In genomic region chr12:52525661-52526499, GRCh38 we compare ENCODE assay signal across 31 cellular contexts. TPM values are rescaled to one million over a fixed set of nuclear protein-coding genes. Genes with fewer than 3 reads are reported as not detected.
DNase-seq lines count a peak whose midpoint lies in the region; ATAC-seq, FAIRE-seq and TF ChIP-seq lines count a peak whose summit lies in the region.
"Had no signal": no experiment of that assay in that cellular context is flagged by ENCODE, and none has a peak within 500 bp of the region (broad histone marks: within the 10 kb centered on the region; RNA-seq: fewer than 3 reads in every experiment).

No MANE protein-coding gene starts in this region.

- no peak overlapping the region for H3K27ac ChIP-seq in H1 (ENCODE audit: low read depth, low read length)
- H3K27ac ChIP-seq: neural progenitor cell, psoas muscle had no signal

- H3K27me3 ChIP-seq in H1 (replicated peaks in 1 of 4; ENCODE audit: control insufficient read depth in 3 of 4, extremely low read depth in 1 of 4, insufficient read depth in 3 of 4, low read length in 3 of 4), result no peaks in the 10 kb centered on the region; a peak in 1 of 7 replicates
- H3K27me3 ChIP-seq: neural progenitor cell had no signal

- POLR2A ChIA-PET in activated B cell treated with CpG ODN at 0.5 μM for 24 hours (lab: Charles Lee), result no interaction called here
- POLR2A ChIA-PET in H1 (lab: Charles Lee; ENCODE audit: partially characterized antibody), result no interaction called here
- POLR2A ChIA-PET in activated CD4-positive, alpha-beta T cell treated with anti-CD3 and anti-CD28 coated beads, Interleukin-2, amount 10 ng/mL, durations not matched to agents 7 days and 5 days (lab: Charles Lee), result no interaction called here

- no peak for TF ChIP-seq POLR2A in H1 (IDR thresholded peaks at IDR 0.05; ENCODE audit: control extremely low read depth in 1 of 2, low read depth in 2 of 2, low read length in 2 of 2)

- no peaks in the 10 kb centered on the region for H4K20me1 ChIP-seq in H1 (replicated peaks in 1 of 2; ENCODE audit: control insufficient read depth in 1 of 2, insufficient read depth in 2 of 2, low read length in 2 of 2)

- DNase-seq in CD14-positive monocyte (ENCODE audit: low spot score) (peak; percentile 29), activated B cell treated with CpG ODN at 0.5 μM for 24 hours (peak; percentile 9), H1 (ENCODE audit: low read depth in 1 of 2, low spot score in 2 of 2) (peak in 1 of 2 experiments; percentile 17), dermis blood vessel endothelial cell (no peak)
- DNase-seq in natural killer cell treated with Interleukin-12 subunit alpha and Interleukin-12 subunit beta and Interleukin-15 and Interleukin-18, amount 100 ng/mL, for 72 hours (ENCODE audit: low spot score), result peak; percentile 31
- no peak for DNase-seq in activated CD4-positive, alpha-beta T cell treated with anti-CD3 and anti-CD28 coated beads, Interleukin-2, amount 10 ng/mL, durations not matched to agents 7 days and 5 days
- no peak for DNase-seq in activated CD4-positive, alpha-beta T cell treated with anti-CD3 and anti-CD28 coated beads, Interleukin-2, amount 50 U/mL, for 1 hour
- DNase-seq: ACHN; C1 segment of cervical spinal cord; Calu3; HFFc6; Kasumi-1; NCI-H1092; NCI-H2081 treated with DMSO at 0.1 percent for 48 hours; NCI-H510A; NK-92 treated with Interleukin-12 subunit alpha and Interleukin-12 subunit beta, amount 100 ng/mL, for 24 hours; psoas muscle; SK-N-SH; stimulated activated CD4-positive, alpha-beta T cell treated with anti-CD3 and anti-CD28 coated beads, Interleukin-1b, Interleukin-23, amount 100 ng/mL, for 48 hours had no signal

- H3K4me1 Mint-ChIP-seq in CD14-positive monocyte, result no peaks in the 10 kb centered on the region
- H3K4me1 Mint-ChIP-seq in activated B cell treated with CpG ODN at 0.5 μM for 24 hours, result no peaks in the 10 kb centered on the region
- H3K4me1 Mint-ChIP-seq in natural killer cell treated with Interleukin-12 subunit alpha and Interleukin-12 subunit beta and Interleukin-15 and Interleukin-18, amount 100 ng/mL, for 72 hours (ENCODE audit: low read depth in 2 of 2), result peaks cover 12 to 33% of the 10 kb centered on the region in 2 donors
- H3K4me1 Mint-ChIP-seq in activated CD4-positive, alpha-beta T cell treated with anti-CD3 and anti-CD28 coated beads, Interleukin-2, amount 10 ng/mL, durations not matched to agents 7 days and 5 days, result peaks cover 7% of the 10 kb centered on the region

- H3K9me3 Mint-ChIP-seq in CD14-positive monocyte (no peaks in the 10 kb centered on the region), activated B cell treated with CpG ODN at 0.5 μM for 24 hours (no peaks in the 10 kb centered on the region)
- H3K9me3 Mint-ChIP-seq in natural killer cell treated with Interleukin-12 subunit alpha and Interleukin-12 subunit beta and Interleukin-15 and Interleukin-18, amount 100 ng/mL, for 72 hours, result no peaks in the 10 kb centered on the region
- no peaks in the 10 kb centered on the region for H3K9me3 Mint-ChIP-seq in activated CD4-positive, alpha-beta T cell treated with anti-CD3 and anti-CD28 coated beads, Interleukin-2, amount 10 ng/mL, durations not matched to agents 7 days and 5 days
- H3K9me3 Mint-ChIP-seq: activated naive CD4-positive, alpha-beta T cell treated with anti-CD3 and anti-CD28 coated beads, Interleukin-2, amount 50 U/mL, for 72 hours; activated T-helper 1 cell treated with anti-CD3 and anti-CD28 coated beads, Interleukin-12 subunit alpha, Interleukin-12 subunit beta, Interleukin-2, Interleukin-4 antibody, amounts not matched to agents 30 ng/mL and 10 ng/mL and 1 ng/mL, durations not matched to agents 14 hours and 24 hours and 36 hours; HFFc6; neural progenitor cell; stimulated activated effector memory CD8-positive, alpha-beta T cell treated with anti-CD3 and anti-CD28 coated beads, Interleukin-12 subunit alpha, Interleukin-12 subunit beta, amount 100 ng/mL, for 72 hours had no signal

- no peak overlapping the region for H2BK5ac ChIP-seq in H1 (ENCODE audit: low read depth, low read length)

- H3K14ac ChIP-seq in H1 (ENCODE audit: insufficient read length), result no peak overlapping the region

- no peak overlapping the region for H2BK12ac ChIP-seq in H1 (ENCODE audit: low read depth, low read length)

- H3K27ac Mint-ChIP-seq in CD14-positive monocyte, result no peak overlapping the region
- no peak overlapping the region for H3K27ac Mint-ChIP-seq in activated B cell treated with CpG ODN at 0.5 μM for 24 hours
- H3K27ac Mint-ChIP-seq in natural killer cell treated with Interleukin-12 subunit alpha and Interleukin-12 subunit beta and Interleukin-15 and Interleukin-18, amount 100 ng/mL, for 72 hours, result peak overlapping the region in 1 of 2 donors; percentile 64
- H3K27ac Mint-ChIP-seq in activated CD4-positive, alpha-beta T cell treated with anti-CD3 and anti-CD28 coated beads, Interleukin-2, amount 10 ng/mL, durations not matched to agents 7 days and 5 days, result no peak overlapping the region
- H3K27ac Mint-ChIP-seq: activated T-helper 1 cell treated with anti-CD3 and anti-CD28 coated beads, Interleukin-12 subunit alpha, Interleukin-12 subunit beta, Interleukin-2, Interleukin-4 antibody, amounts not matched to agents 30 ng/mL and 10 ng/mL and 1 ng/mL, durations not matched to agents 14 hours and 24 hours and 36 hours; HFFc6; neural progenitor cell; stimulated activated effector memory CD8-positive, alpha-beta T cell treated with anti-CD3 and anti-CD28 coated beads, Interleukin-12 subunit alpha, Interleukin-12 subunit beta, amount 100 ng/mL, for 72 hours had no signal

- no peak overlapping the region for H4K91ac ChIP-seq in H1 (replicated peaks; ENCODE audit: insufficient read length, low read length)

- no peaks in the 10 kb centered on the region for H3K9me3 ChIP-seq in H1 (ENCODE audit: insufficient read depth in 2 of 2, low read depth in 1 of 2, low read length in 1 of 2)
- H3K9me3 ChIP-seq: psoas muscle, SK-N-SH had no signal

- FAIRE-seq in H1 (lab: Jason Lieb, UNC), result no peak
- FAIRE-seq: astrocyte, endometrium, GM19239 had no signal

- no peak overlapping the region for H3K4ac ChIP-seq in H1 (replicated peaks; ENCODE audit: insufficient read length, low read depth, low read length)

- TF ChIP-seq RAD21 in H1 (IDR thresholded peaks at IDR 0.05 in 1 of 2, conservative IDR thresholded peaks at IDR 0.05 in 1 of 2; ENCODE audit: low read depth in 2 of 2, low read length in 2 of 2), result no peak

- ATAC-seq in activated B cell treated with CpG ODN at 0.5 μM for 24 hours (ENCODE audit: low read depth) (no peak), esophagus mucosa (no peak)
- no peak for ATAC-seq in natural killer cell treated with Interleukin-12 subunit alpha and Interleukin-12 subunit beta and Interleukin-15 and Interleukin-18, amount 100 ng/mL, for 72 hours
- ATAC-seq: activated naive CD4-positive, alpha-beta T cell treated with anti-CD3 and anti-CD28 coated beads, Interleukin-2, amount 50 U/mL, for 72 hours; psoas muscle had no signal

- H3K27me3 Mint-ChIP-seq in CD14-positive monocyte (ENCODE audit: low read depth in 3 of 3) (peaks cover 0 to 6% (median 6%) of the 10 kb centered on the region in 3 donors), activated B cell treated with CpG ODN at 0.5 μM for 24 hours (peaks cover 2% of the 10 kb centered on the region)
- H3K27me3 Mint-ChIP-seq in natural killer cell treated with Interleukin-12 subunit alpha and Interleukin-12 subunit beta and Interleukin-15 and Interleukin-18, amount 100 ng/mL, for 72 hours, result peaks cover 0 to 2% of the 10 kb centered on the region in 2 donors
- no peaks in the 10 kb centered on the region for H3K27me3 Mint-ChIP-seq in activated CD4-positive, alpha-beta T cell treated with anti-CD3 and anti-CD28 coated beads, Interleukin-2, amount 10 ng/mL, durations not matched to agents 7 days and 5 days

- no peaks in the 10 kb centered on the region for H3K79me2 ChIP-seq in H1 (ENCODE audit: control insufficient read depth in 1 of 2, insufficient read depth in 2 of 2, low read length in 2 of 2)

- no peak overlapping the region for H4K5ac ChIP-seq in H1 (ENCODE audit: insufficient read length, low read depth, low read length)

- intact Hi-C loops in CD14-positive monocyte (cut with micrococcal nuclease) (no loop called here), activated B cell treated with CpG ODN at 0.5 μM for 24 hours (cut with micrococcal nuclease) (no loop called here)

- no peaks in the 10 kb centered on the region for H3K23me2 ChIP-seq in H1 (ENCODE audit: low read depth, low read length)

- CTCF ChIA-PET in activated B cell treated with CpG ODN at 0.5 μM for 24 hours (lab: Charles Lee) (no interaction called here), H1 (lab: Charles Lee; ENCODE audit: partially characterized antibody) (interaction anchor here (1.0 to 1.2 kb wide), 3 partner anchors 14 to 135 kb away, joined by 3 read pairs; no protein-coding TSS in a partner anchor)
- CTCF ChIA-PET in activated CD4-positive, alpha-beta T cell treated with anti-CD3 and anti-CD28 coated beads, Interleukin-2, amount 10 ng/mL, durations not matched to agents 7 days and 5 days (lab: Charles Lee), result no interaction called here

- H3K36me3 ChIP-seq in H1 (ENCODE audit: control insufficient read depth in 2 of 4, insufficient read depth in 4 of 4, low read length in 3 of 4), result no peaks in the 10 kb centered on the region
- H3K36me3 ChIP-seq: neural progenitor cell had no signal

- no peak overlapping the region for H3K9ac ChIP-seq in H1 (replicated peaks in 1 of 4; ENCODE audit: extremely low read depth in 1 of 4, low read depth in 3 of 4, low read length in 3 of 4)
- H3K9ac ChIP-seq: neural progenitor cell, SK-N-SH had no signal

- WGBS in H1 (ENCODE audit: extremely low coverage in 1 of 2, insufficient coverage in 1 of 2, insufficient read length in 1 of 2, insufficient replicate concordance in 2 of 2, low coverage in 1 of 2, low lambda C conversion rate in 2 of 2, missing lambda C conversion rate in 1 of 2), 2 experiments, result 84% methylated on average over 13 of the region's 13 CpGs; no CpG with 5 or more reads in 1 of the 2 experiments

- H3K79me1 ChIP-seq in H1 (ENCODE audit: low read depth, low read length), result no peaks in the 10 kb centered on the region

- no peak for TF ChIP-seq CTCF in CD14-positive monocyte (IDR thresholded peaks at IDR 0.05)
- no peak for TF ChIP-seq CTCF in activated B cell treated with CpG ODN at 0.5 μM for 24 hours (IDR thresholded peaks at IDR 0.05)
- TF ChIP-seq CTCF in H1 (IDR thresholded peaks at IDR 0.05; ENCODE audit: control extremely low read depth in 1 of 3, insufficient read depth in 1 of 3, low read depth in 1 of 3, low read length in 3 of 3), result no peak

- no peak overlapping the region for H3K18ac ChIP-seq in H1 (ENCODE audit: extremely low read depth, low read length)

- H3K4me3 ChIP-seq in H1 (ENCODE audit: extremely low read depth in 1 of 4, insufficient read depth in 2 of 4, low read depth in 3 of 4, low read length in 4 of 4), result no peak overlapping the region
- H3K4me3 ChIP-seq: neural progenitor cell, psoas muscle had no signal

- peak overlapping the region; percentile 16; the same call in 1 of the 2 replicates for H4K8ac ChIP-seq in H1 (ENCODE audit: extremely low read depth, insufficient read depth, low read length)

- no peak overlapping the region for H2BK15ac ChIP-seq in H1 (ENCODE audit: low read length)

- H2BK20ac ChIP-seq in H1 (ENCODE audit: low read length), result no peak overlapping the region

- H2AFZ ChIP-seq in H1 (ENCODE audit: low read length), result no peak overlapping the region
- H2AFZ ChIP-seq: neural progenitor cell had no signal

- H3K4me3 Mint-ChIP-seq in CD14-positive monocyte, result no peak overlapping the region
- H3K4me3 Mint-ChIP-seq in activated B cell treated with CpG ODN at 0.5 μM for 24 hours, result no peak overlapping the region
- no peak overlapping the region for H3K4me3 Mint-ChIP-seq in natural killer cell treated with Interleukin-12 subunit alpha and Interleukin-12 subunit beta and Interleukin-15 and Interleukin-18, amount 100 ng/mL, for 72 hours
- H3K4me3 Mint-ChIP-seq in activated CD4-positive, alpha-beta T cell treated with anti-CD3 and anti-CD28 coated beads, Interleukin-2, amount 10 ng/mL, durations not matched to agents 7 days and 5 days, result no peak overlapping the region
- H3K4me3 Mint-ChIP-seq: activated T-helper 1 cell treated with anti-CD3 and anti-CD28 coated beads, Interleukin-12 subunit alpha, Interleukin-12 subunit beta, Interleukin-2, Interleukin-4 antibody, amounts not matched to agents 30 ng/mL and 10 ng/mL and 1 ng/mL, durations not matched to agents 14 hours and 24 hours and 36 hours; HFFc6; neural progenitor cell; stimulated activated effector memory CD8-positive, alpha-beta T cell treated with anti-CD3 and anti-CD28 coated beads, Interleukin-12 subunit alpha, Interleukin-12 subunit beta, amount 100 ng/mL, for 72 hours had no signal

- peaks cover 0 to 1% (median 0%) of the 10 kb centered on the region in 4 experiments; a peak in 1 of 7 replicates for H3K4me1 ChIP-seq in H1 (replicated peaks in 1 of 4; ENCODE audit: control insufficient read depth in 3 of 4, insufficient read depth in 4 of 4, low read length in 3 of 4)
- H3K4me1 ChIP-seq: neural progenitor cell, psoas muscle had no signal

- H3K36me3 Mint-ChIP-seq in CD14-positive monocyte, result no peaks in the 10 kb centered on the region
- no peaks in the 10 kb centered on the region for H3K36me3 Mint-ChIP-seq in activated B cell treated with CpG ODN at 0.5 μM for 24 hours (ENCODE audit: low read depth)
- H3K36me3 Mint-ChIP-seq in natural killer cell treated with Interleukin-12 subunit alpha and Interleukin-12 subunit beta and Interleukin-15 and Interleukin-18, amount 100 ng/mL, for 72 hours, result no peaks in the 10 kb centered on the region
- no peaks in the 10 kb centered on the region for H3K36me3 Mint-ChIP-seq in activated CD4-positive, alpha-beta T cell treated with anti-CD3 and anti-CD28 coated beads, Interleukin-2, amount 10 ng/mL, durations not matched to agents 7 days and 5 days (ENCODE audit: low read depth)
- H3K36me3 Mint-ChIP-seq: activated naive CD4-positive, alpha-beta T cell treated with anti-CD3 and anti-CD28 coated beads, Interleukin-2, amount 50 U/mL, for 72 hours; neural progenitor cell; stimulated activated effector memory CD8-positive, alpha-beta T cell treated with anti-CD3 and anti-CD28 coated beads, Interleukin-12 subunit alpha, Interleukin-12 subunit beta, amount 100 ng/mL, for 72 hours had no signal

- H3K23ac ChIP-seq in H1 (ENCODE audit: insufficient read length), result no peak overlapping the region

- H3K4me2 ChIP-seq in H1 (ENCODE audit: insufficient read depth in 1 of 2, low read depth in 2 of 2, low read length in 2 of 2), result no peak overlapping the region
- H3K4me2 ChIP-seq: neural progenitor cell, SK-N-SH had no signal

- no peak overlapping the region for H2BK120ac ChIP-seq in H1 (replicated peaks; ENCODE audit: low read depth, low read length)

- H3K56ac ChIP-seq in H1 (replicated peaks; ENCODE audit: insufficient read length, low read depth, low read length), result no peak overlapping the region

- TF ChIP-seq EP300 in H1 (IDR thresholded peaks at IDR 0.05; ENCODE audit: borderline replicate concordance in 1 of 2, low read depth in 2 of 2, low read length in 2 of 2), result no peak

- no peak overlapping the region for H2AK5ac ChIP-seq in H1 (ENCODE audit: low read depth, low read length)

RNA-seq across cellular contexts. Expression of gene KRT5, which starts 5.7 kb away (rescaled TPM):
- polyA plus RNA-seq in CD14-positive monocyte, result not detected
- total RNA-seq in activated B cell treated with CpG ODN at 0.5 μM for 24 hours, result not detected in 2 replicates
- total RNA-seq in H1 (2021; fragmentation: NEBNext Ultra II Directional; extraction: Animal tissue kit (Norgen Biotek cat#: 25700)), result not detected in 2 replicates
- 0.18 and 0.33 TPM in 2 replicates for polyA plus RNA-seq in H1 (2011; rRNA removed)
- not detected for polyA plus RNA-seq in H1 (2011; cell fraction: cytosol; rRNA removed)
- polyA plus RNA-seq in H1 (2011; cell fraction: nucleus; rRNA removed), result not detected
- polyA plus RNA-seq in H1 (2012, experiment 1 of 2), result not detected in 4 replicates
- not detected for polyA plus RNA-seq in H1 (2012, experiment 2 of 2)
- not detected for polyA plus RNA-seq in H1 (2013, experiment 1 of 2)
- polyA plus RNA-seq in H1 (2013, experiment 2 of 2), result not detected
- 0.22 and 0.66 TPM in 2 replicates for polyA minus RNA-seq in H1 (2011; rRNA and poly(A)+ RNA removed)
- not detected for polyA minus RNA-seq in H1 (2011; cell fraction: cytosol; rRNA and poly(A)+ RNA removed)
- polyA minus RNA-seq in H1 (2011; cell fraction: nucleus; rRNA and poly(A)+ RNA removed), result not detected
- not detected for total RNA-seq in natural killer cell treated with Interleukin-12 subunit alpha and Interleukin-12 subunit beta and Interleukin-15 and Interleukin-18, amount 100 ng/mL, for 72 hours
- total RNA-seq in dermis blood vessel endothelial cell, result 0.42 and 2.7 TPM in 2 replicates
- 11,855 TPM for total RNA-seq in esophagus mucosa
- not detected for total RNA-seq in activated CD4-positive, alpha-beta T cell treated with anti-CD3 and anti-CD28 coated beads, Interleukin-2, amount 10 ng/mL, durations not matched to agents 7 days and 5 days
- total RNA-seq: activated naive CD4-positive, alpha-beta T cell treated with anti-CD3 and anti-CD28 coated beads, Interleukin-2, amount 50 U/mL, for 72 hours; activated T-helper 1 cell treated with anti-CD3 and anti-CD28 coated beads, Interleukin-12 subunit alpha, Interleukin-12 subunit beta, Interleukin-2, Interleukin-4 antibody, amounts not matched to agents 30 ng/mL and 10 ng/mL and 1 ng/mL, durations not matched to agents 14 hours and 24 hours and 36 hours; Daoy; HFFc6; liver had no signal
- polyA plus RNA-seq: SK-N-SH had no signal

RNA-seq across cellular contexts. Expression of gene KRT71, which starts 27.1 kb away (rescaled TPM):
- polyA plus RNA-seq in CD14-positive monocyte (not detected), H1 (2011; rRNA removed) (not detected in 2 replicates)
- total RNA-seq in activated B cell treated with CpG ODN at 0.5 μM for 24 hours (not detected in 2 replicates), dermis blood vessel endothelial cell (not detected in 2 replicates), esophagus mucosa (not detected)
- not detected in 2 replicates for total RNA-seq in H1 (2021; fragmentation: NEBNext Ultra II Directional; extraction: Animal tissue kit (Norgen Biotek cat#: 25700))
- polyA plus RNA-seq in H1 (2011; cell fraction: cytosol; rRNA removed), result not detected
- not detected for polyA plus RNA-seq in H1 (2011; cell fraction: nucleus; rRNA removed)
- not detected in 4 replicates for polyA plus RNA-seq in H1 (2012, experiment 1 of 2)
- not detected for polyA plus RNA-seq in H1 (2012, experiment 2 of 2)
- not detected for polyA plus RNA-seq in H1 (2013, experiment 1 of 2)
- not detected for polyA plus RNA-seq in H1 (2013, experiment 2 of 2)
- polyA minus RNA-seq in H1 (2011; rRNA and poly(A)+ RNA removed), result not detected in 2 replicates
- polyA minus RNA-seq in H1 (2011; cell fraction: cytosol; rRNA and poly(A)+ RNA removed), result not detected
- not detected for polyA minus RNA-seq in H1 (2011; cell fraction: nucleus; rRNA and poly(A)+ RNA removed)
- total RNA-seq in natural killer cell treated with Interleukin-12 subunit alpha and Interleukin-12 subunit beta and Interleukin-15 and Interleukin-18, amount 100 ng/mL, for 72 hours, result not detected
- total RNA-seq in activated CD4-positive, alpha-beta T cell treated with anti-CD3 and anti-CD28 coated beads, Interleukin-2, amount 10 ng/mL, durations not matched to agents 7 days and 5 days, result not detected
- total RNA-seq: activated naive CD4-positive, alpha-beta T cell treated with anti-CD3 and anti-CD28 coated beads, Interleukin-2, amount 50 U/mL, for 72 hours; activated T-helper 1 cell treated with anti-CD3 and anti-CD28 coated beads, Interleukin-12 subunit alpha, Interleukin-12 subunit beta, Interleukin-2, Interleukin-4 antibody, amounts not matched to agents 30 ng/mL and 10 ng/mL and 1 ng/mL, durations not matched to agents 14 hours and 24 hours and 36 hours; astrocyte; Calu3; Daoy; HFFc6; liver; mononuclear cell; psoas muscle; skeletal muscle tissue had no signal
- polyA plus RNA-seq: liver, psoas muscle, SK-N-SH had no signal

RNA-seq across cellular contexts. Expression of gene KRT6A, which starts 32.8 kb away (rescaled TPM):
- polyA plus RNA-seq in CD14-positive monocyte (not detected), H1 (2011; rRNA removed) (0.08 and 0.11 TPM in 2 replicates)
- total RNA-seq in activated B cell treated with CpG ODN at 0.5 μM for 24 hours (not detected in 2 replicates), dermis blood vessel endothelial cell (0.47 and 1.9 TPM in 2 replicates), esophagus mucosa (18,870 TPM)
- not detected in 2 replicates for total RNA-seq in H1 (2021; fragmentation: NEBNext Ultra II Directional; extraction: Animal tissue kit (Norgen Biotek cat#: 25700))
- polyA plus RNA-seq in H1 (2011; cell fraction: cytosol; rRNA removed), result not detected
- polyA plus RNA-seq in H1 (2011; cell fraction: nucleus; rRNA removed), result not detected
- polyA plus RNA-seq in H1 (2012, experiment 1 of 2), result not detected in 4 replicates
- polyA plus RNA-seq in H1 (2012, experiment 2 of 2), result not detected
- polyA plus RNA-seq in H1 (2013, experiment 1 of 2), result not detected
- not detected for polyA plus RNA-seq in H1 (2013, experiment 2 of 2)
- 0.22 and 3.6 TPM in 2 replicates for polyA minus RNA-seq in H1 (2011; rRNA and poly(A)+ RNA removed)
- not detected for polyA minus RNA-seq in H1 (2011; cell fraction: cytosol; rRNA and poly(A)+ RNA removed)
- polyA minus RNA-seq in H1 (2011; cell fraction: nucleus; rRNA and poly(A)+ RNA removed), result not detected
- not detected for total RNA-seq in natural killer cell treated with Interleukin-12 subunit alpha and Interleukin-12 subunit beta and Interleukin-15 and Interleukin-18, amount 100 ng/mL, for 72 hours
- total RNA-seq in activated CD4-positive, alpha-beta T cell treated with anti-CD3 and anti-CD28 coated beads, Interleukin-2, amount 10 ng/mL, durations not matched to agents 7 days and 5 days, result not detected
- total RNA-seq: activated naive CD4-positive, alpha-beta T cell treated with anti-CD3 and anti-CD28 coated beads, Interleukin-2, amount 50 U/mL, for 72 hours; activated T-helper 1 cell treated with anti-CD3 and anti-CD28 coated beads, Interleukin-12 subunit alpha, Interleukin-12 subunit beta, Interleukin-2, Interleukin-4 antibody, amounts not matched to agents 30 ng/mL and 10 ng/mL and 1 ng/mL, durations not matched to agents 14 hours and 24 hours and 36 hours; Daoy; HFFc6; mononuclear cell had no signal
- polyA plus RNA-seq: SK-N-SH had no signal

RNA-seq across cellular contexts. Expression of gene KRT74, which starts 47.8 kb away (rescaled TPM):
- not detected for polyA plus RNA-seq in CD14-positive monocyte
- total RNA-seq in activated B cell treated with CpG ODN at 0.5 μM for 24 hours, result not detected in 2 replicates
- total RNA-seq in H1 (2021; fragmentation: NEBNext Ultra II Directional; extraction: Animal tissue kit (Norgen Biotek cat#: 25700)), result not detected in 2 replicates
- not detected in 2 replicates for polyA plus RNA-seq in H1 (2011; rRNA removed)
- polyA plus RNA-seq in H1 (2011; cell fraction: cytosol; rRNA removed), result not detected
- polyA plus RNA-seq in H1 (2011; cell fraction: nucleus; rRNA removed), result not detected
- polyA plus RNA-seq in H1 (2012, experiment 1 of 2), result not detected in 4 replicates
- not detected for polyA plus RNA-seq in H1 (2012, experiment 2 of 2)
- polyA plus RNA-seq in H1 (2013, experiment 1 of 2), result not detected
- polyA plus RNA-seq in H1 (2013, experiment 2 of 2), result not detected
- polyA minus RNA-seq in H1 (2011; rRNA and poly(A)+ RNA removed), result not detected in 2 replicates
- not detected for polyA minus RNA-seq in H1 (2011; cell fraction: cytosol; rRNA and poly(A)+ RNA removed)
- not detected for polyA minus RNA-seq in H1 (2011; cell fraction: nucleus; rRNA and poly(A)+ RNA removed)
- not detected for total RNA-seq in natural killer cell treated with Interleukin-12 subunit alpha and Interleukin-12 subunit beta and Interleukin-15 and Interleukin-18, amount 100 ng/mL, for 72 hours
- total RNA-seq in dermis blood vessel endothelial cell, result not detected in 2 replicates
- 0.12 TPM for total RNA-seq in esophagus mucosa
- total RNA-seq in activated CD4-positive, alpha-beta T cell treated with anti-CD3 and anti-CD28 coated beads, Interleukin-2, amount 10 ng/mL, durations not matched to agents 7 days and 5 days, result under 1 TPM; 0.15 TPM
- total RNA-seq: activated naive CD4-positive, alpha-beta T cell treated with anti-CD3 and anti-CD28 coated beads, Interleukin-2, amount 50 U/mL, for 72 hours; activated T-helper 1 cell treated with anti-CD3 and anti-CD28 coated beads, Interleukin-12 subunit alpha, Interleukin-12 subunit beta, Interleukin-2, Interleukin-4 antibody, amounts not matched to agents 30 ng/mL and 10 ng/mL and 1 ng/mL, durations not matched to agents 14 hours and 24 hours and 36 hours; astrocyte; Calu3; Daoy; HFFc6; liver; psoas muscle; skeletal muscle tissue had no signal
- polyA plus RNA-seq: liver, psoas muscle, SK-N-SH had no signal

RNA-seq across cellular contexts. Expression of gene KRT6C, which starts 52.3 kb away (rescaled TPM):
- polyA plus RNA-seq in CD14-positive monocyte, result not detected
- not detected in 2 replicates for total RNA-seq in activated B cell treated with CpG ODN at 0.5 μM for 24 hours
- total RNA-seq in H1 (2021; fragmentation: NEBNext Ultra II Directional; extraction: Animal tissue kit (Norgen Biotek cat#: 25700)), result not detected in 2 replicates
- not detected in 2 replicates for polyA plus RNA-seq in H1 (2011; rRNA removed)
- polyA plus RNA-seq in H1 (2011; cell fraction: cytosol; rRNA removed), result not detected
- not detected for polyA plus RNA-seq in H1 (2011; cell fraction: nucleus; rRNA removed)
- not detected in 4 replicates for polyA plus RNA-seq in H1 (2012, experiment 1 of 2)
- polyA plus RNA-seq in H1 (2012, experiment 2 of 2), result not detected
- polyA plus RNA-seq in H1 (2013, experiment 1 of 2), result not detected
- polyA plus RNA-seq in H1 (2013, experiment 2 of 2), result not detected
- polyA minus RNA-seq in H1 (2011; rRNA and poly(A)+ RNA removed), result not detected in 2 replicates
- not detected for polyA minus RNA-seq in H1 (2011; cell fraction: cytosol; rRNA and poly(A)+ RNA removed)
- polyA minus RNA-seq in H1 (2011; cell fraction: nucleus; rRNA and poly(A)+ RNA removed), result not detected
- total RNA-seq in natural killer cell treated with Interleukin-12 subunit alpha and Interleukin-12 subunit beta and Interleukin-15 and Interleukin-18, amount 100 ng/mL, for 72 hours, result not detected
- not detected in 2 replicates for total RNA-seq in dermis blood vessel endothelial cell
- total RNA-seq in esophagus mucosa, result 2,886 TPM
- not detected for total RNA-seq in activated CD4-positive, alpha-beta T cell treated with anti-CD3 and anti-CD28 coated beads, Interleukin-2, amount 10 ng/mL, durations not matched to agents 7 days and 5 days
- total RNA-seq: activated naive CD4-positive, alpha-beta T cell treated with anti-CD3 and anti-CD28 coated beads, Interleukin-2, amount 50 U/mL, for 72 hours; activated T-helper 1 cell treated with anti-CD3 and anti-CD28 coated beads, Interleukin-12 subunit alpha, Interleukin-12 subunit beta, Interleukin-2, Interleukin-4 antibody, amounts not matched to agents 30 ng/mL and 10 ng/mL and 1 ng/mL, durations not matched to agents 14 hours and 24 hours and 36 hours; astrocyte; Calu3; Daoy; HFFc6; mononuclear cell; skeletal muscle tissue had no signal
- polyA plus RNA-seq: liver, SK-N-SH had no signal

Comparison
In these comparisons a context has a peak if more than half of its experiments do, and no peak if none do; other contexts are left out.
1. DNase-seq: peak in CD14-positive monocyte (single experiment), activated B cell treated with CpG ODN at 0.5 μM for 24 hours (single experiment) and natural killer cell treated with Interleukin-12 subunit alpha and Interleukin-12 subunit beta and Interleukin-15 and Interleukin-18, amount 100 ng/mL, for 72 hours (single experiment); none in dermis blood vessel endothelial cell (single experiment), activated CD4-positive, alpha-beta T cell treated with anti-CD3 and anti-CD28 coated beads, Interleukin-2, amount 10 ng/mL, durations not matched to agents 7 days and 5 days (single experiment) and activated CD4-positive, alpha-beta T cell treated with anti-CD3 and anti-CD28 coated beads, Interleukin-2, amount 50 U/mL, for 1 hour (single experiment).
2. RNA of gene KRT5, which starts 5.7 kb away (total RNA-seq): 11,855 TPM in esophagus mucosa (single experiment); 0.42 to 2.7 TPM in dermis blood vessel endothelial cell, not detected in activated B cell treated with CpG ODN at 0.5 μM for 24 hours, not detected in H1, not detected in natural killer cell treated with Interleukin-12 subunit alpha and Interleukin-12 subunit beta and Interleukin-15 and Interleukin-18, amount 100 ng/mL, for 72 hours and not detected in activated CD4-positive, alpha-beta T cell treated with anti-CD3 and anti-CD28 coated beads, Interleukin-2, amount 10 ng/mL, durations not matched to agents 7 days and 5 days; every median in the first group is over 1,000 times any median in the second.
3. RNA of gene KRT6A, which starts 32.8 kb away (total RNA-seq): 18,870 TPM in esophagus mucosa (single experiment); 0.47 to 1.9 TPM in dermis blood vessel endothelial cell, not detected in activated B cell treated with CpG ODN at 0.5 μM for 24 hours, not detected in H1, not detected in natural killer cell treated with Interleukin-12 subunit alpha and Interleukin-12 subunit beta and Interleukin-15 and Interleukin-18, amount 100 ng/mL, for 72 hours and not detected in activated CD4-positive, alpha-beta T cell treated with anti-CD3 and anti-CD28 coated beads, Interleukin-2, amount 10 ng/mL, durations not matched to agents 7 days and 5 days; every median in the first group is over 1,000 times any median in the second.